Comparison of ENCODE assay signal across 29 cellular contexts in the genomic region with DNA sequence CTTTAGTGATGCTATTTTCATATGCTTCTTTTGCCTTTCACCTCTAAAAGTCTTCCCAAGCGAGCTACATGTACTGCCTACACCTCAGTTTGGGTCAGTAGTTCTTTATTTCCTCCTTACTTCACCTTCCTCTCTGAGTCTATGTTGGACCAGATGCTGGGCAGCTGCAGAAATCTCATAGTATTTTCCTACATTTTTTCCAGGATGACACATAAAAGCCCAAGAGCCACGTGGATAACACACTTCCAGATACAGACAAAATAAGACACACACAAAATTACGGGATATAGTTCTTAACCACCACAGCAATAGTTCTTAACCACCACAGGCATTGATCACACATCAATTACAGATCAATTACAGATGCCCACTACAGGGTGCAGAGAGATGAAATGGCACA. TPM values are rescaled to one million over a fixed set of nuclear protein-coding genes. Genes with fewer than 3 reads are reported as not detected.
"Had no signal": no experiment of that assay in that cellular context is flagged by ENCODE, and none has a peak within 500 bp of the region (broad histone marks: within the 10 kb centered on the region; RNA-seq: fewer than 3 reads in every experiment).

No MANE protein-coding gene starts in this region.

- ATAC-seq: gastroesophageal sphincter; left cardiac atrium; left ventricle myocardium superior; sciatic nerve; stimulated activated naive B cell treated with anti-CD40 and anti-IgM and Interleukin-4, amounts not matched to agents 10 μg/mL and 1 μg/mL and 100 μg/mL, for 72 hours had no signal

- DNase-seq: activated CD4-positive, alpha-beta T cell treated with anti-CD3 and anti-CD28 coated beads for 4 hours; activated CD4-positive, alpha-beta T cell treated with anti-CD3 and anti-CD28 coated beads, Interleukin-2, amount 50 U/mL, for 4 hours; activated CD8-positive, alpha-beta memory T cell treated with anti-CD3 and anti-CD28 coated beads for 24 hours; activated effector memory CD4-positive, alpha-beta T cell treated with Interleukin-2 at 50 U/mL for 16 hours; activated naive CD4-positive, alpha-beta T cell treated with Interleukin-2 at 50 U/mL for 16 hours; anterior cingulate cortex; dermis blood vessel endothelial cell; effector CD4-positive, alpha-beta T cell; left cardiac atrium; left ventricle myocardium superior; naive B cell; nephron progenitor cell; ovary; retina; stimulated activated CD4-positive, alpha-beta T cell treated with anti-CD3 and anti-CD28 coated beads, Interleukin-15, amount 100 ng/mL, for 24 hours; stimulated activated CD4-positive, alpha-beta T cell treated with anti-CD3 and anti-CD28 coated beads, Interleukin-2, amount 100 ng/mL, for 24 hours; stimulated activated naive B cell treated with anti-CD40 and anti-IgM and Interleukin-4, amounts not matched to agents 10 μg/mL and 1 μg/mL and 100 μg/mL, for 72 hours; stomach; thyroid gland; upper lobe of left lung had no signal

- H3K4me1 ChIP-seq: esophagus muscularis mucosa, gastroesophageal sphincter, thyroid gland, vagina had no signal

- H3K79me2 ChIP-seq: hepatocyte had no signal

- H3K36me3 ChIP-seq: esophagus muscularis mucosa, gastroesophageal sphincter, neutrophil, ovary, stomach, thyroid gland, upper lobe of left lung, vagina had no signal

- H3K9me3 ChIP-seq: esophagus muscularis mucosa, gastroesophageal sphincter, neutrophil, ovary, stomach, thyroid gland, upper lobe of left lung, vagina had no signal

- H3K27ac ChIP-seq: esophagus muscularis mucosa, gastroesophageal sphincter, hepatocyte, neutrophil, ovary, stomach, thyroid gland, upper lobe of left lung, vagina, VCaP had no signal

- H3K4me3 ChIP-seq: esophagus muscularis mucosa, gastroesophageal sphincter, hepatocyte, ovary, smooth muscle cell, stomach, thyroid gland, upper lobe of left lung, vagina had no signal

- H3K4me2 ChIP-seq: hepatocyte, smooth muscle cell had no signal

- H2AFZ ChIP-seq: hepatocyte had no signal

RNA-seq across cellular contexts. Expression of gene CASS4, which starts 59.4 kb away (rescaled TPM):
- total RNA-seq: bronchial epithelial cell had no signal
